15 cellular contexts compared by ENCODE assay signal in genomic region chr3:12444582-12445468, GRCh38. TPM values are rescaled to one million over a fixed set of nuclear protein-coding genes. Genes with fewer than 3 reads are reported as not detected.
A peak's percentile ranks its signal among the peaks of the same experiment; 100 is the strongest.
DNase-seq lines count a peak whose midpoint lies in the region; FAIRE-seq and TF ChIP-seq lines count a peak whose summit lies in the region.
"Had no signal": no experiment of that assay in that cellular context is flagged by ENCODE, and none has a peak within 500 bp of the region (broad histone marks: within the 10 kb centered on the region; RNA-seq: fewer than 3 reads in every experiment).

No MANE protein-coding gene starts in this region.

- H3K9me2 ChIP-seq in hepatocyte (replicated peaks; ENCODE audit: insufficient read depth) = no peaks in the 10 kb centered on the region

- H3K36me3 ChIP-seq in HEK293 (ENCODE audit: control insufficient read depth in 2 of 2, insufficient read depth in 1 of 2, low read length in 2 of 2) (no peaks in the 10 kb centered on the region), hepatocyte (replicated peaks; ENCODE audit: insufficient read depth, low read depth) (no peaks in the 10 kb centered on the region)
- H3K36me3 ChIP-seq: heart left ventricle had no signal

- peak overlapping the region; percentile 28 for H2AFZ ChIP-seq in hepatocyte

- 15% methylated on average over 24 of the region's 24 CpGs for WGBS in hepatocyte (ENCODE audit: low lambda C conversion rate, missing lambda C conversion rate)

- POLR2A ChIA-PET in HEK293 (lab: Yijun Ruan, JAX) = no interaction called here

- H3K27ac Mint-ChIP-seq in activated naive CD4-positive, alpha-beta T cell treated with anti-CD3 and anti-CD28 coated beads for 36 hours = no peak overlapping the region
- H3K27ac Mint-ChIP-seq: dendritic cell treated with granulocyte-macrophage colony-stimulating factor and Interleukin-4, amounts not matched to agents 40 ng/mL and 50 ng/mL, for 4 days had no signal

- H3K4me1 Mint-ChIP-seq in activated naive CD4-positive, alpha-beta T cell treated with anti-CD3 and anti-CD28 coated beads for 36 hours (ENCODE audit: low read depth) = no peaks in the 10 kb centered on the region

- H3K79me2 ChIP-seq in hepatocyte = no peaks in the 10 kb centered on the region

- no peaks in the 10 kb centered on the region for H3K9me3 ChIP-seq in HEK293 (ENCODE audit: control insufficient read depth, insufficient read depth, low read depth, low read length)
- no peaks in the 10 kb centered on the region for H3K9me3 ChIP-seq in hepatocyte (ENCODE audit: low read depth)
- H3K9me3 ChIP-seq: heart left ventricle had no signal

- no peaks in the 10 kb centered on the region for H3K36me3 Mint-ChIP-seq in activated naive CD4-positive, alpha-beta T cell treated with anti-CD3 and anti-CD28 coated beads for 36 hours (ENCODE audit: low read depth)

- TF ChIP-seq CTCF in HEK293 (tag by site-specific recombination; IDR thresholded peaks at IDR 0.05) (no peak), hepatocyte (IDR thresholded peaks at IDR 0.05; ENCODE audit: poor library complexity) (no peak)

- intact Hi-C loops in activated naive CD4-positive, alpha-beta T cell treated with anti-CD3 and anti-CD28 coated beads for 36 hours (cut with micrococcal nuclease) = no loop called here

- DNase-seq in RCC 7860 (ENCODE audit: low spot score) = peak; percentile 70
- peak; percentile 84 for DNase-seq in hepatocyte (ENCODE audit: low spot score)
- DNase-seq in renal cortical epithelial cell (ENCODE audit: low read depth) = peak; percentile 85
- no peak for DNase-seq in GM12891 (ENCODE audit: insufficient read length, low spot score)
- DNase-seq in amygdala (lab: John Stamatoyannopoulos, UW) = no peak
- DNase-seq in activated naive CD4-positive, alpha-beta T cell treated with anti-CD3 and anti-CD28 coated beads for 36 hours = no peak
- DNase-seq in Kasumi-1 (lab: John Stamatoyannopoulos, UW) = no peak
- DNase-seq: DND-41; GOT3; NCI-H1105; NCI-H774; stimulated activated naive CD4-positive, alpha-beta T cell treated with Interleukin-2 at 50 U/mL for 16 hours had no signal

- no peaks in the 10 kb centered on the region for H3K9me3 Mint-ChIP-seq in activated naive CD4-positive, alpha-beta T cell treated with anti-CD3 and anti-CD28 coated beads for 36 hours

- no peak overlapping the region for H3K4me3 Mint-ChIP-seq in activated naive CD4-positive, alpha-beta T cell treated with anti-CD3 and anti-CD28 coated beads for 36 hours
- H3K4me3 Mint-ChIP-seq: dendritic cell treated with granulocyte-macrophage colony-stimulating factor and Interleukin-4, amounts not matched to agents 40 ng/mL and 50 ng/mL, for 4 days had no signal

- FAIRE-seq in RCC 7860 (lab: Jason Lieb, UNC) (peak; percentile 31), GM12891 (lab: Jason Lieb, UNC) (no peak)

- H3K27ac ChIP-seq in HEK293 (ENCODE audit: extremely low read depth, low read depth, low read length) (peak overlapping the region; percentile 49; the same call in 1 of the 2 replicates), hepatocyte (peak overlapping the region; percentile 92)

- no peaks in the 10 kb centered on the region for H3K27me3 Mint-ChIP-seq in activated naive CD4-positive, alpha-beta T cell treated with anti-CD3 and anti-CD28 coated beads for 36 hours (ENCODE audit: low read depth)

- peak overlapping the region; percentile 70 for H3K4me2 ChIP-seq in hepatocyte

- H4K20me1 ChIP-seq in hepatocyte (ENCODE audit: insufficient read depth, poor library complexity, severe bottlenecking) = no peaks in the 10 kb centered on the region

- no peaks in the 10 kb centered on the region for H3K27me3 ChIP-seq in hepatocyte
- H3K27me3 ChIP-seq: heart left ventricle had no signal

- H3K4me3 ChIP-seq in HEK293 (ENCODE audit: low read depth, low read length) (no peak overlapping the region), hepatocyte (no peak overlapping the region)
- H3K4me3 ChIP-seq: heart left ventricle had no signal

- CTCF ChIA-PET in HEK293 (lab: Yijun Ruan, JAX) = interaction anchor here (0.6 to 1.0 kb wide), 2 partner anchors 14 to 443 kb away, joined by 3 read pairs; no protein-coding TSS in a partner anchor
- CTCF ChIA-PET in activated naive CD4-positive, alpha-beta T cell treated with anti-CD3 and anti-CD28 coated beads for 36 hours (lab: Charles Lee) = no interaction called here

- H3K4me1 ChIP-seq in HEK293 (ENCODE audit: control insufficient read depth, insufficient read depth, low read length) = peaks cover 13% of the 10 kb centered on the region; the same call in 1 of the 2 replicates
- H3K4me1 ChIP-seq in hepatocyte (ENCODE audit: insufficient read depth) = peaks cover 28% of the 10 kb centered on the region

- no peak for TF ChIP-seq POLR2A in GM12891 (IDR thresholded peaks at IDR 0.05; ENCODE audit: low read depth, low read length)

TF ChIP-seq in HEK293, 187 proteins besides CTCF, POLR2A, EP300 and RAD21 (continues in another document):
- TF ChIP-seq ZSCAN16 (tag by site-specific recombination; IDR thresholded peaks at IDR 0.05) (peak; percentile 87; the same call in 1 of the 2 replicates), FEZF1 (tag by site-specific recombination; IDR thresholded peaks at IDR 0.05) (0 out of 2 replicates have a peak, but pooled peaks have one; percentile 15), ZIC2 (tag by site-specific recombination; IDR thresholded peaks at IDR 0.05) (peak; percentile 94), ZNF248 (tag by site-specific recombination; IDR thresholded peaks at IDR 0.05) (no peak), BCL11A (tag by site-specific recombination; IDR thresholded peaks at IDR 0.05; ENCODE audit: low read depth) (no peak), ZBTB48 (tag by site-specific recombination; IDR thresholded peaks at IDR 0.05) (0 out of 2 replicates have a peak, but pooled peaks have one; percentile 15), ZBTB8A (tag by site-specific recombination; IDR thresholded peaks at IDR 0.05) (peak; percentile 62), SP2 (tag by site-specific recombination; IDR thresholded peaks at IDR 0.05) (peak; percentile 31; the same call in 1 of the 2 replicates), PRDM6 (tag by site-specific recombination; IDR thresholded peaks at IDR 0.05) (no peak), ZNF391 (tag by site-specific recombination; IDR thresholded peaks at IDR 0.05; ENCODE audit: borderline replicate concordance, low read depth) (no peak), SP7 (tag by site-specific recombination; IDR thresholded peaks at IDR 0.05) (peak; percentile 75), ZNF2 (tag by site-specific recombination; IDR thresholded peaks at IDR 0.05) (no peak), ZNF621 (tag by site-specific recombination; IDR thresholded peaks at IDR 0.05) (no peak)

TF ChIP-seq in GM12891, 5 proteins besides CTCF, POLR2A, EP300 and RAD21:
- TF ChIP-seq POLR2AphosphoS5 (IDR thresholded peaks at IDR 0.05; ENCODE audit: low read depth, low read length) = no peak
- TF ChIP-seq SPI1 (IDR thresholded peaks at IDR 0.05; ENCODE audit: low read depth, low read length) = no peak
- no peak for TF ChIP-seq PAX5 (IDR thresholded peaks at IDR 0.05; ENCODE audit: insufficient read depth, low read length, severe bottlenecking)
- TF ChIP-seq POU2F2 (IDR thresholded peaks at IDR 0.05; ENCODE audit: low read depth, low read length) = no peak
- TF ChIP-seq TAF1 (IDR thresholded peaks at IDR 0.05; ENCODE audit: low read depth, low read length) = no peak

RNA-seq across cellular contexts. Expression of gene TSEN2, which starts 39.5 kb away (rescaled TPM):
- total RNA-seq in hepatocyte (7.8 and 9.6 TPM in 2 replicates), renal cortical epithelial cell (8.5 and 18.4 TPM in 2 replicates)
- 17.8 and 23.2 TPM in 2 replicates for polyA plus RNA-seq in hepatocyte
- polyA plus RNA-seq in GM12891 (2012; ENCODE audit: low read depth, missing spikeins) = 9.7 TPM
- 10 to 100 TPM; 14.0 to 14.8 TPM for total RNA-seq in activated naive CD4-positive, alpha-beta T cell treated with anti-CD3 and anti-CD28 coated beads for 36 hours

Comparison
In these comparisons a context has a peak if more than half of its experiments do, and no peak if none do; other contexts are left out.
1. DNase-seq: peak in RCC 7860 (single experiment), hepatocyte (single experiment) and renal cortical epithelial cell (single experiment); none in GM12891 (single experiment), amygdala (0 of 56), activated naive CD4-positive, alpha-beta T cell treated with anti-CD3 and anti-CD28 coated beads for 36 hours (single experiment) and Kasumi-1 (0 of 2).